ENCODE assay signal across 10 cellular contexts in genomic region chr3:183518446-183519185, GRCh38. TPM values are rescaled to one million over a fixed set of nuclear protein-coding genes. Genes with fewer than 3 reads are reported as not detected.
DNase-seq lines count a peak whose midpoint lies in the region; ATAC-seq and TF ChIP-seq lines count a peak whose summit lies in the region.
"Had no signal": no experiment of that assay in that cellular context is flagged by ENCODE, and none has a peak within 500 bp of the region (broad histone marks: within the 10 kb centered on the region; RNA-seq: fewer than 3 reads in every experiment).

No MANE protein-coding gene starts in this region.

- no peaks in the 10 kb centered on the region for H3K27me3 ChIP-seq in Peyer's patch

- H3K4me3 Mint-ChIP-seq in activated naive CD4-positive, alpha-beta T cell treated with anti-CD3 and anti-CD28 coated beads, Interleukin-2, amount 10 ng/mL, durations not matched to agents 7 days and 5 days = no peak overlapping the region
- H3K4me3 Mint-ChIP-seq in endothelial cell (ENCODE audit: unreplicated experiment) = peak overlapping the region; percentile 3

- no peak for ATAC-seq in HG02970 (IDR thresholded peaks at IDR 0.05; ENCODE audit: low FRiP score, unreplicated experiment)

- no peaks in the 10 kb centered on the region for H3K27me3 Mint-ChIP-seq in activated naive CD4-positive, alpha-beta T cell treated with anti-CD3 and anti-CD28 coated beads, Interleukin-2, amount 10 ng/mL, durations not matched to agents 7 days and 5 days
- peaks cover 13% of the 10 kb centered on the region for H3K27me3 Mint-ChIP-seq in endothelial cell (ENCODE audit: unreplicated experiment)

- TF ChIP-seq POLR2A in Peyer's patch (IDR thresholded peaks at IDR 0.05) = no peak

- no peaks in the 10 kb centered on the region for H3K9me3 ChIP-seq in Peyer's patch

- H3K4me1 Mint-ChIP-seq in activated naive CD4-positive, alpha-beta T cell treated with anti-CD3 and anti-CD28 coated beads, Interleukin-2, amount 10 ng/mL, durations not matched to agents 7 days and 5 days = peaks cover 68% of the 10 kb centered on the region
- H3K4me1 Mint-ChIP-seq in endothelial cell (ENCODE audit: unreplicated experiment) = peaks cover 43% of the 10 kb centered on the region

- H3K27ac Mint-ChIP-seq in activated naive CD4-positive, alpha-beta T cell treated with anti-CD3 and anti-CD28 coated beads, Interleukin-2, amount 10 ng/mL, durations not matched to agents 7 days and 5 days = peak overlapping the region; percentile 30
- peak overlapping the region; percentile 74 for H3K27ac Mint-ChIP-seq in endothelial cell (ENCODE audit: unreplicated experiment)

- TF ChIP-seq CTCF in Peyer's patch (IDR thresholded peaks at IDR 0.05) (no peak), endothelial cell (IDR thresholded peaks at IDR 0.05; ENCODE audit: unreplicated experiment) (no peak)

- peaks cover 0 to 15% (median 9%) of the 10 kb centered on the region in 4 donors for H3K4me1 ChIP-seq in Peyer's patch

- no peak for DNase-seq in activated naive CD4-positive, alpha-beta T cell treated with anti-CD3 and anti-CD28 coated beads, Interleukin-2, amount 10 ng/mL, durations not matched to agents 7 days and 5 days
- DNase-seq in activated naive CD4-positive, alpha-beta T cell (lab: John Stamatoyannopoulos, UW) = no peak
- DNase-seq in Peyer's patch = peak in 1 of 3 donors; percentile 35
- no peak for DNase-seq in endothelial cell (ENCODE audit: low spot score)
- DNase-seq in substantia nigra (lab: John Stamatoyannopoulos, UW) = peak in 12 of 49 donors; percentile 8 to 37 (median 18)
- no peak for DNase-seq in DMS 273 treated with DMSO at 0.1 percent for 48 hours (lab: John Stamatoyannopoulos, UW)
- no peak for DNase-seq in NK-92 (lab: John Stamatoyannopoulos, UW; ENCODE audit: unreplicated experiment)
- DNase-seq: NCI-H1048 had no signal

- no peaks in the 10 kb centered on the region for H3K36me3 ChIP-seq in Peyer's patch
- H3K36me3 ChIP-seq: cardiac muscle cell had no signal

- no peak overlapping the region for H3K4me3 ChIP-seq in Peyer's patch
- H3K4me3 ChIP-seq: cardiac muscle cell had no signal

- H3K27ac ChIP-seq in Peyer's patch = peak overlapping the region in 3 of 4 donors; percentile 38 to 79 (median 75)
- H3K27ac ChIP-seq in substantia nigra (ENCODE audit: low read depth, low read length, poor library complexity, severe bottlenecking) = peak overlapping the region; percentile 21
- H3K27ac ChIP-seq: cardiac muscle cell had no signal

- peaks cover 61% of the 10 kb centered on the region for H3K36me3 Mint-ChIP-seq in activated naive CD4-positive, alpha-beta T cell treated with anti-CD3 and anti-CD28 coated beads, Interleukin-2, amount 10 ng/mL, durations not matched to agents 7 days and 5 days
- H3K36me3 Mint-ChIP-seq in endothelial cell (ENCODE audit: low read depth, unreplicated experiment) = peaks cover 59% of the 10 kb centered on the region

- CTCF ChIA-PET in activated naive CD4-positive, alpha-beta T cell treated with anti-CD3 and anti-CD28 coated beads, Interleukin-2, amount 10 ng/mL, durations not matched to agents 7 days and 5 days (lab: Charles Lee) = interaction anchor here (0.8 to 1.0 kb wide), 2 partner anchors 32 to 49 kb away, joined by 3 read pairs; no protein-coding TSS in a partner anchor

- peaks cover 1% of the 10 kb centered on the region for H3K9me3 Mint-ChIP-seq in activated naive CD4-positive, alpha-beta T cell treated with anti-CD3 and anti-CD28 coated beads, Interleukin-2, amount 10 ng/mL, durations not matched to agents 7 days and 5 days
- no peaks in the 10 kb centered on the region for H3K9me3 Mint-ChIP-seq in endothelial cell (ENCODE audit: unreplicated experiment)

RNA-seq across cellular contexts. Expression of gene KLHL6, which starts 36.9 kb away (rescaled TPM):
- total RNA-seq in Peyer's patch (10 to 100 TPM in 1 of 4 donors, 1 to 10 TPM in 3; 1.6 to 53.6 (median 4.9) TPM), endothelial cell (ENCODE audit: unreplicated experiment) (46.1 TPM)
